In genomic region chr19:39218230-39219007, GRCh38 we compare ENCODE assay signal across 25 cellular contexts. TPM values are rescaled to one million over a fixed set of nuclear protein-coding genes. Genes with fewer than 3 reads are reported as not detected.
"Had no signal": no experiment of that assay in that cellular context is flagged by ENCODE, and none has a peak within 500 bp of the region (broad histone marks: within the 10 kb centered on the region; RNA-seq: fewer than 3 reads in every experiment).

No MANE protein-coding gene starts in this region.

- H3K9me3 Mint-ChIP-seq: activated CD4-positive, alpha-beta T cell treated with anti-CD3 and anti-CD28 coated beads, Interleukin-2, amount 10 ng/mL, durations not matched to agents 7 days and 5 days; activated T-cell treated with anti-CD3 and anti-CD28 coated beads, Interleukin-2, amount 50 U/mL, for 4 hours; central memory CD8-positive, alpha-beta T cell had no signal

- H3K4me1 Mint-ChIP-seq: activated CD4-positive, alpha-beta T cell treated with anti-CD3 and anti-CD28 coated beads, Interleukin-2, amount 10 ng/mL, durations not matched to agents 7 days and 5 days; central memory CD8-positive, alpha-beta T cell had no signal

- H3K4me3 Mint-ChIP-seq: activated CD4-positive, alpha-beta T cell treated with anti-CD3 and anti-CD28 coated beads, Interleukin-2, amount 10 ng/mL, durations not matched to agents 7 days and 5 days; activated CD8-positive, alpha-beta T cell treated with anti-CD3 and anti-CD28 coated beads, Interleukin-2, amount 10 ng/mL, durations not matched to agents 7 days and 5 days; activated T-cell treated with anti-CD3 and anti-CD28 coated beads, Interleukin-2, amount 50 U/mL, for 4 hours; central memory CD8-positive, alpha-beta T cell; naive thymus-derived CD8-positive, alpha-beta T cell had no signal

- ATAC-seq: activated CD4-positive, CD25-positive, alpha-beta regulatory T cell treated with anti-CD3 and anti-CD28 coated beads, Interleukin-2, amount 50 U/mL, for 24 hours; activated CD8-positive, alpha-beta T cell treated with anti-CD3 and anti-CD28 coated beads, Interleukin-2, amount 10 ng/mL, durations not matched to agents 7 days and 5 days; activated T-cell treated with anti-CD3 and anti-CD28 coated beads, Interleukin-2, amount 50 U/mL, for 4 hours; foreskin keratinocyte; naive thymus-derived CD8-positive, alpha-beta T cell; stimulated activated naive CD8-positive, alpha-beta T cell treated with anti-CD3 and anti-CD28 coated beads, Interleukin-15, Interleukin-2, amounts not matched to agents 100 U/mL and 50 U/mL, for 24 hours had no signal

- H3K27ac Mint-ChIP-seq: activated CD4-positive, alpha-beta T cell treated with anti-CD3 and anti-CD28 coated beads, Interleukin-2, amount 10 ng/mL, durations not matched to agents 7 days and 5 days; activated CD8-positive, alpha-beta T cell treated with anti-CD3 and anti-CD28 coated beads, Interleukin-2, amount 10 ng/mL, durations not matched to agents 7 days and 5 days had no signal

- DNase-seq: activated CD4-positive, alpha-beta T cell treated with anti-CD3 and anti-CD28 coated beads, Interleukin-2, amount 10 ng/mL, durations not matched to agents 7 days and 5 days; activated CD8-positive, alpha-beta memory T cell treated with anti-CD3 and anti-CD28 coated beads, Interleukin-2, amount 50 U/mL, for 4 hours; activated CD8-positive, alpha-beta T cell treated with anti-CD3 and anti-CD28 coated beads, Interleukin-2, amount 10 ng/mL, durations not matched to agents 7 days and 5 days; activated effector memory CD4-positive, alpha-beta T cell treated with Interleukin-2 at 50 U/mL for 16 hours; activated naive CD4-positive, alpha-beta T cell treated with anti-CD3 and anti-CD28 coated beads, Interleukin-2, amount 50 U/mL, for 16 hours; activated T-cell treated with anti-CD3 and anti-CD28 coated beads, Interleukin-2, amount 50 U/mL, for 4 hours; colonic mucosa; foreskin keratinocyte; mesenchymal stem cell; naive thymus-derived CD8-positive, alpha-beta T cell; stimulated activated CD4-positive, alpha-beta T cell treated with anti-CD3 and anti-CD28 coated beads, Interleukin-12 subunit alpha, Interleukin-12 subunit beta, amount 100 ng/mL, for 4 hours; stimulated activated CD4-positive, alpha-beta T cell treated with anti-CD3 and anti-CD28 coated beads, Interleukin-1b, Interleukin-23, amount 100 ng/mL, for 48 hours; stimulated activated naive CD8-positive, alpha-beta T cell treated with anti-CD3 and anti-CD28 coated beads, Interleukin-15, Interleukin-2, amounts not matched to agents 100 U/mL and 50 U/mL, for 24 hours; substantia nigra; tibial artery had no signal

RNA-seq across cellular contexts. Expression of gene SYCN, which starts 14.4 kb away (rescaled TPM):
- total RNA-seq: activated CD4-positive, alpha-beta T cell treated with anti-CD3 and anti-CD28 coated beads, Interleukin-2, amount 10 ng/mL, durations not matched to agents 7 days and 5 days; activated CD8-positive, alpha-beta T cell treated with anti-CD3 and anti-CD28 coated beads, Interleukin-2, amount 10 ng/mL, durations not matched to agents 7 days and 5 days; ascending aorta; epithelial cell of proximal tubule; fibroblast of lung; foreskin keratinocyte; liver; naive thymus-derived CD8-positive, alpha-beta T cell; osteocyte; right atrium auricular region had no signal

RNA-seq across cellular contexts. Expression of gene NCCRP1, which starts 21.7 kb away (rescaled TPM):
- total RNA-seq: activated CD4-positive, alpha-beta T cell treated with anti-CD3 and anti-CD28 coated beads, Interleukin-2, amount 10 ng/mL, durations not matched to agents 7 days and 5 days; activated CD8-positive, alpha-beta T cell treated with anti-CD3 and anti-CD28 coated beads, Interleukin-2, amount 10 ng/mL, durations not matched to agents 7 days and 5 days; activated T-cell treated with anti-CD3 and anti-CD28 coated beads, Interleukin-2, amount 50 U/mL, for 4 hours; ascending aorta; colonic mucosa; fibroblast of lung; liver; naive thymus-derived CD8-positive, alpha-beta T cell; osteocyte; right atrium auricular region had no signal

RNA-seq across cellular contexts. Expression of gene IFNL3, which starts 26.4 kb away (rescaled TPM):
- total RNA-seq: activated CD4-positive, alpha-beta T cell treated with anti-CD3 and anti-CD28 coated beads, Interleukin-2, amount 10 ng/mL, durations not matched to agents 7 days and 5 days; activated CD8-positive, alpha-beta T cell treated with anti-CD3 and anti-CD28 coated beads, Interleukin-2, amount 10 ng/mL, durations not matched to agents 7 days and 5 days; activated T-cell treated with anti-CD3 and anti-CD28 coated beads, Interleukin-2, amount 50 U/mL, for 4 hours; ascending aorta; colonic mucosa; epithelial cell of proximal tubule; fibroblast of lung; foreskin keratinocyte; hepatocyte; liver; naive thymus-derived CD8-positive, alpha-beta T cell; osteocyte; prostate gland; right atrium auricular region had no signal

RNA-seq across cellular contexts. Expression of gene IFNL4, which starts 30.2 kb away (rescaled TPM):
- total RNA-seq: activated CD4-positive, alpha-beta T cell treated with anti-CD3 and anti-CD28 coated beads, Interleukin-2, amount 10 ng/mL, durations not matched to agents 7 days and 5 days; activated CD8-positive, alpha-beta T cell treated with anti-CD3 and anti-CD28 coated beads, Interleukin-2, amount 10 ng/mL, durations not matched to agents 7 days and 5 days; activated T-cell treated with anti-CD3 and anti-CD28 coated beads, Interleukin-2, amount 50 U/mL, for 4 hours; ascending aorta; colonic mucosa; epithelial cell of proximal tubule; fibroblast of lung; foreskin keratinocyte; hepatocyte; liver; naive thymus-derived CD8-positive, alpha-beta T cell; osteocyte; prostate gland; right atrium auricular region had no signal

RNA-seq across cellular contexts. Expression of gene IFNL2, which starts 49.8 kb away (rescaled TPM):
- total RNA-seq: activated CD4-positive, alpha-beta T cell treated with anti-CD3 and anti-CD28 coated beads, Interleukin-2, amount 10 ng/mL, durations not matched to agents 7 days and 5 days; activated CD8-positive, alpha-beta T cell treated with anti-CD3 and anti-CD28 coated beads, Interleukin-2, amount 10 ng/mL, durations not matched to agents 7 days and 5 days; activated T-cell treated with anti-CD3 and anti-CD28 coated beads, Interleukin-2, amount 50 U/mL, for 4 hours; ascending aorta; colonic mucosa; epithelial cell of proximal tubule; fibroblast of lung; foreskin keratinocyte; hepatocyte; liver; naive thymus-derived CD8-positive, alpha-beta T cell; osteocyte; prostate gland; right atrium auricular region had no signal
